ENCODE assay signal across 1 cellular context in the genomic region with DNA sequence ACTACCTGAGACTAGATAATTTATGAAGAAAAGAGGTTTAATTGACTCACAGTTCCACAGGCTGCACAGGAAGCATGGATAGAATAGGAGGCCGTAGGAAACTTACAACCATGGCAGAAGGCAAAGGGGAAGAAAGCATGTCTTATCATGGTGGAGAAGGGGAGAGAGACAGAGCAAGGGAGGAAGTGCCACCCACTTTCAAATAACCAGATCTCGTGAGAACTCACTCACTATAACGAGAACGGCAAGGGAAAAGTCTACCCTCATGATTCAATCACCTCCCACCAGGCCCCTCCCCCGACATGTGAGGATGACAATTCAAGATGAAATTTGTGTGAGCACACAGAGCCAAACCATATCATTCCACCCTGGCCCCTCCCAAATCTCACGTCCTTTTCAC.
TF ChIP-seq lines count a peak whose summit lies in the region.

No MANE protein-coding gene starts in this region.

TF ChIP-seq in K562, 482 proteins besides CTCF, POLR2A, EP300 and RAD21 (continued from another document):
- TF ChIP-seq ZHX1 (conservative IDR thresholded peaks at IDR 0.05; ENCODE audit: low read length) = no peak
- TF ChIP-seq ZNF766 (CRISPR knock-in tag; conservative IDR thresholded peaks at IDR 0.05) = 0 out of 2 replicates have a peak, but pooled peaks have one; percentile 25
- TF ChIP-seq, protein P1, sequence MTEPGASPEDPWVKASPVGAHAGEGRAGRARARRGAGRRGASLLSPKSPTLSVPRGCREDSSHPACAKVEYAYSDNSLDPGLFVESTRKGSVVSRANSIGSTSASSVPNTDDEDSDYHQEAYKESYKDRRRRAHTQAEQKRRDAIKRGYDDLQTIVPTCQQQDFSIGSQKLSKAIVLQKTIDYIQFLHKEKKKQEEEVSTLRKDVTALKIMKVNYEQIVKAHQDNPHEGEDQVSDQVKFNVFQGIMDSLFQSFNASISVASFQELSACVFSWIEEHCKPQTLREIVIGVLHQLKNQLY (CRISPR knock-in tag; conservative IDR thresholded peaks at IDR 0.05) = no peak
- peak; percentile 91 for TF ChIP-seq CHD2 (IDR thresholded peaks at IDR 0.05; ENCODE audit: low read depth, low read length)
- TF ChIP-seq GATAD2A (IDR thresholded peaks at IDR 0.05) = no peak
